8 cellular contexts compared by ENCODE assay signal in the genomic region with DNA sequence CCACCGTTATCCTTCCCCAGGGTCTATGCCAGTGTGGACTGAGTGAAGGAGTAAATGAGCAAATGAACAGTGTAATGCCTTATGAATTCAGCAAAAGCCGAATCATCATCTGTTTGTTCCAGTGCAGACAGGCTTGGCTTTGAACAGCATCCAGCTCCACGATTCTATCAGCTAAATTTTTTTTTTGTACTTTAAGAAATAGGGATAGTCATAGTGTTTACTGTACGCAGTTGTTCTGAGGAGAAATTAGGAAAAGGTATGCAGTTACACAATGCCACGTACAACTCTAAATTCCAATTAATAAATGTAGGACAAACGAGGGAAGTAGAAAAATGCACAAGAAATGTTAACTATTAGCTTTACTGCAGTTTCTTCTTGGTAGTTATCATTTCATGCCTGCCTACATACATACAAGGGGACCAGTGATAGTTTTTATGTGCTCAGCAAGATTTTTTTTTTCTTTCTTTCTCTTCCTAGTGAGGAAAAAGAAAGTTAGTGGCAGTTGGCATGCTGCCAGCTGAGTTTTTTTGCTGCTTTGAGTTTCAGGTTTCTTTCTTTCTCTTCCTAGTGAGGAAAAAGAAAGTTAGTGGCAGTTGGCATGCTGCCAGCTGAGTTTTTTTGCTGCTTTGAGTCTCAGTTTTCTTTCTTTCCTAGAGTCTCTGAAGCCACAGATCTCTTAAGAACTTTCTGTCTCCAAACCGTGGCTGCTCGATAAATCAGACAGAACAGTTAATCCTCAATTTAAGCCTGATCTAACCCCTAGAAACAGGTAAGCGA. TPM values are rescaled to one million over a fixed set of nuclear protein-coding genes. Genes with fewer than 3 reads are reported as not detected.
A peak's percentile ranks its signal among the peaks of the same experiment; 100 is the strongest.
DNase-seq lines count a peak whose midpoint lies in the region; TF ChIP-seq lines count a peak whose summit lies in the region.

IFI44L (plus strand) TSS at position 646 of the 777 bp plus-strand sequence. CDS start 7,468 bp downstream, outside the sequence.

- H3F3A ChIP-seq in GM23248 (ENCODE audit: insufficient read depth): peaks cover 24% of the 10 kb centered on the region

- H3K4me3 ChIP-seq in GM23248: peak within 1 kb of the TSS; percentile 71

- H3K36me3 ChIP-seq in GM23248 (ENCODE audit: low read depth): no peaks in the 10 kb centered on the region

- peak; percentile 4 for DNase-seq in COLO829 (ENCODE audit: low spot score)
- peak; percentile 80 for DNase-seq in GM23248
- peak; percentile 59 for DNase-seq in NCI-H82 treated with DMSO at 0.1 percent for 48 hours (lab: John Stamatoyannopoulos, UW; ENCODE audit: unreplicated experiment)
- DNase-seq in activated gamma-delta T cell treated with anti-CD3 and anti-CD28 coated beads, Interleukin-2, amount 50 U/mL, for 16 hours (ENCODE audit: low read depth): peak; percentile 34
- DNase-seq in glomerular visceral epithelial cell (ENCODE audit: extremely low spot score): peak; percentile 49
- DNase-seq in smooth muscle cell of the brain vasculature (ENCODE audit: low read depth, low spot score): peak; percentile 62
- no peak for DNase-seq in DMS53 (lab: John Stamatoyannopoulos, UW)
- no peak for DNase-seq in GM13976 (ENCODE audit: low spot score)

- TF ChIP-seq CTCF in GM13976 (IDR thresholded peaks at IDR 0.05; ENCODE audit: borderline replicate concordance, control extremely low read depth, extremely low read depth, insufficient read depth, missing control alignments): no peak

- no peaks in the 10 kb centered on the region for H3K9me2 ChIP-seq in GM23248 (ENCODE audit: insufficient read depth)

- peak within 1 kb of the TSS; percentile 87 for H2AFZ ChIP-seq in GM23248

- no peaks in the 10 kb centered on the region for H4K20me1 ChIP-seq in GM23248 (ENCODE audit: insufficient read depth)

- no peaks in the 10 kb centered on the region for H3K27me3 ChIP-seq in GM23248 (replicated peaks; ENCODE audit: insufficient read depth)

- H3K27ac ChIP-seq in GM23248: peak within 1 kb of the TSS; percentile 85

- H3K9ac ChIP-seq in GM23248: peak within 1 kb of the TSS; percentile 79

- H3K79me2 ChIP-seq in GM23248 (ENCODE audit: insufficient read depth): no peaks in the 10 kb centered on the region

- H3K4me2 ChIP-seq in GM23248 (ENCODE audit: unreplicated experiment): peak within 1 kb of the TSS; percentile 95

- peaks cover 25% of the 10 kb centered on the region for H3K4me1 ChIP-seq in GM23248 (ENCODE audit: insufficient read depth)

- in situ Hi-C loops in GM23248 (cut with MboI) (no loop called here), GM13976 (cut with MboI; ENCODE audit: low sequenced_read_pairs, unreplicated experiment) (loop anchor here (10.0 kb wide), 1 partner anchor 615 kb away; the partner anchor contains the start of gene DNAJB4)

- WGBS in GM23248 (ENCODE audit: low coverage in 1 of 2, low lambda C conversion rate in 2 of 2, missing lambda C conversion rate in 2 of 2), 2 experiments: 6 to 8% methylated on average over 9 of the region's 9 CpGs

- no peaks in the 10 kb centered on the region for H3K9me3 ChIP-seq in GM23248 (ENCODE audit: low read depth)

RNA-seq across cellular contexts. Expression of gene IFI44L, which starts in this region (rescaled TPM):
- not detected in 2 replicates for total RNA-seq in GM23248 (2014; rRNA removed; shearing (Covaris generic))
- 0.23 and 0.47 TPM in 2 replicates for polyA plus RNA-seq in GM23248 (2016; fragmentation: Nextera tagmentation; extraction: Ambion mirVana)

Comparison
In these comparisons a context has a peak if more than half of its experiments do, and no peak if none do; other contexts are left out.
1. Peak in DNase-seq, H3K4me3 ChIP-seq, H3K27ac ChIP-seq, H3K9ac ChIP-seq and H3K4me2 ChIP-seq in GM23248; RNA of the gene not detected or under 1 TPM.
2. DNase-seq: peak in COLO829 (single experiment), NCI-H82 treated with DMSO at 0.1 percent for 48 hours (single experiment), activated gamma-delta T cell treated with anti-CD3 and anti-CD28 coated beads, Interleukin-2, amount 50 U/mL, for 16 hours (single experiment), glomerular visceral epithelial cell (single experiment) and smooth muscle cell of the brain vasculature (single experiment); none in DMS53 (single experiment) and GM13976 (single experiment).